24 cellular contexts compared by ENCODE assay signal in the genomic region with DNA sequence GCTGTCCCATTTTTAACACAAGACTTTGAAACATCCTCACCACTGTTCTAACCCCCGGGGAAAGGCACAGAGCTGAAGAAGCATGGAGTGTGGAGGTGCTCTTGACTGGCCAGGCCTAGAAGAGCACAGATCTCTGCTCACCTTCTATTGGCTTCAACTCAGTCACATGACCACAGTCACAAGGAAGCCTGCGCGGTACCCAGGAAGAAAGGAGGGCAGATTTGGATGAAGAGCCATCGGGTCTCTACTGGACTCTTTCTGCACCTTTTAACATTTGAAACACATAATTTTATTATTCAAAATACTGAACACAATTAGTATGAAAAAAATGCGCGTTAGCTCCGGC.
DNase-seq lines count a peak whose midpoint lies in the region; ATAC-seq and TF ChIP-seq lines count a peak whose summit lies in the region.
"Had no signal": no experiment of that assay in that cellular context is flagged by ENCODE, and none has a peak within 500 bp of the region (broad histone marks: within the 10 kb centered on the region; RNA-seq: fewer than 3 reads in every experiment).

No MANE protein-coding gene starts in this region.

- no peaks in the 10 kb centered on the region for H3K9me2 ChIP-seq in GM23338 (ENCODE audit: insufficient read depth)
- H3K9me2 ChIP-seq: SK-N-SH had no signal

- no peak overlapping the region for H4K91ac ChIP-seq in IMR-90 (ENCODE audit: insufficient read depth, low read depth, low read length)

- H3K27ac ChIP-seq in GM23338 (ENCODE audit: low read depth) (no peak overlapping the region), IMR-90 (ENCODE audit: insufficient read depth, low read length) (no peak overlapping the region), testis (no peak overlapping the region)
- H3K27ac ChIP-seq: RWPE1 had no signal

- H4K20me1 ChIP-seq in GM23338 (replicated peaks; ENCODE audit: insufficient read depth) (no peaks in the 10 kb centered on the region), IMR-90 (ENCODE audit: insufficient read depth, low read length) (no peaks in the 10 kb centered on the region)

- H3K14ac ChIP-seq in IMR-90 (replicated peaks; ENCODE audit: low read depth, low read length) = no peak overlapping the region

- H2AFZ ChIP-seq in GM23338 (0 out of 2 replicates have a peak overlapping the region, but pooled peaks have one; percentile 12), IMR-90 (replicated peaks; ENCODE audit: low read length, poor library complexity) (no peak overlapping the region)

- H3K9me3 ChIP-seq in IMR-90 (ENCODE audit: control insufficient read depth, insufficient read depth, low read length) (no peaks in the 10 kb centered on the region), testis (no peaks in the 10 kb centered on the region)
- H3K9me3 ChIP-seq: Caco-2, SK-N-SH had no signal

- ATAC-seq in GM23338 (peak; percentile 45; the same call in 2 of the 3 replicates), IMR-90 (ENCODE audit: low read depth) (peak; percentile 27; the same call in 1 of the 2 replicates), WTC11 (peak; percentile 44)
- ATAC-seq: CD8-positive, alpha-beta T cell had no signal

- H3K56ac ChIP-seq in IMR-90 (ENCODE audit: extremely low read depth, insufficient read depth, low read length) = no peak overlapping the region

- dilution Hi-C loops in IMR-90 (cut with HindIII; ENCODE audit: low sequenced_read_pairs, unreplicated experiment) = no loop called here

- no peak overlapping the region for H3K4ac ChIP-seq in IMR-90 (ENCODE audit: low read depth, low read length)

- no peak overlapping the region for H2AK5ac ChIP-seq in IMR-90 (ENCODE audit: low read depth, low read length)

- no peak overlapping the region for H2AK9ac ChIP-seq in IMR-90 (replicated peaks; ENCODE audit: low read depth, low read length, poor library complexity)

- H3K4me1 ChIP-seq in GM23338 (ENCODE audit: insufficient read depth) (no peaks in the 10 kb centered on the region), IMR-90 (ENCODE audit: control insufficient read depth, insufficient read depth, low read length) (peaks cover 3% of the 10 kb centered on the region; the same call in 1 of the 2 replicates), testis (no peaks in the 10 kb centered on the region)
- H3K4me1 ChIP-seq: Caco-2 had no signal

- no peaks in the 10 kb centered on the region; the same call in 2 of the 3 replicates for H3K9me3 Mint-ChIP-seq in GM23338
- no peaks in the 10 kb centered on the region for H3K9me3 Mint-ChIP-seq in WTC11
- H3K9me3 Mint-ChIP-seq: CD8-positive, alpha-beta T cell; IgD-negative memory B cell; T-helper 1 cell treated with Interleukin-12 subunit alpha and Interleukin-12 subunit beta and Interleukin-4 antibody, amounts not matched to agents 30 μg/mL and 1 μg/mL, for 36 hours had no signal

- no peaks in the 10 kb centered on the region for H3K79me1 ChIP-seq in IMR-90 (ENCODE audit: low read depth in 1 of 2, low read length in 2 of 2)

- no peak for TF ChIP-seq RAD21 in IMR-90 (IDR thresholded peaks at IDR 0.05; ENCODE audit: low read length)

- no peak overlapping the region for H2BK15ac ChIP-seq in IMR-90 (ENCODE audit: low read depth, low read length)

- no peak overlapping the region for H2BK120ac ChIP-seq in IMR-90 (ENCODE audit: low read depth, low read length)

- no peak overlapping the region for H2BK20ac ChIP-seq in IMR-90 (ENCODE audit: low read depth, low read length)

- H2BK5ac ChIP-seq in IMR-90 (ENCODE audit: low read depth, low read length, poor library complexity, severe bottlenecking) = no peak overlapping the region

- no peaks in the 10 kb centered on the region for H3K9me1 ChIP-seq in IMR-90 (ENCODE audit: insufficient read depth, low read length)

- H3K27ac Mint-ChIP-seq in GM23338 = no peak overlapping the region
- H3K27ac Mint-ChIP-seq in WTC11 = no peak overlapping the region
- H3K27ac Mint-ChIP-seq: CD8-positive, alpha-beta T cell; IgD-negative memory B cell; T-helper 1 cell treated with Interleukin-12 subunit alpha and Interleukin-12 subunit beta and Interleukin-4 antibody, amounts not matched to agents 30 μg/mL and 1 μg/mL, for 36 hours had no signal

- TF ChIP-seq POLR2A in IMR-90 (IDR thresholded peaks at IDR 0.05; ENCODE audit: low read depth, low read length) (no peak), testis (IDR thresholded peaks at IDR 0.05) (no peak)

- H3F3A ChIP-seq in GM23338 (replicated peaks; ENCODE audit: low read depth) = no peaks in the 10 kb centered on the region

- H3K79me2 ChIP-seq in GM23338 (replicated peaks; ENCODE audit: insufficient read depth) = no peaks in the 10 kb centered on the region

- no peak overlapping the region for H3K4me3 ChIP-seq in GM23338
- H3K4me3 ChIP-seq in IMR-90 (ENCODE audit: insufficient read depth, low read depth, low read length) = no peak overlapping the region
- peak overlapping the region in 1 of 2 donors; percentile 7 for H3K4me3 ChIP-seq in testis

- H3K4me2 ChIP-seq in GM23338 = no peak overlapping the region
- H3K4me2 ChIP-seq in IMR-90 (ENCODE audit: low read depth, low read length) = no peak overlapping the region
- H3K4me2 ChIP-seq: SK-N-SH had no signal

- H3K36me3 Mint-ChIP-seq in GM23338 (ENCODE audit: low read depth) = no peaks in the 10 kb centered on the region
- no peaks in the 10 kb centered on the region for H3K36me3 Mint-ChIP-seq in WTC11
- H3K36me3 Mint-ChIP-seq: CD8-positive, alpha-beta T cell had no signal

- H3K27me3 Mint-ChIP-seq in GM23338 (ENCODE audit: insufficient read depth, low read depth, poor library complexity) (peaks cover 2% of the 10 kb centered on the region), WTC11 (ENCODE audit: low read depth) (no peaks in the 10 kb centered on the region)
- H3K27me3 Mint-ChIP-seq: IgD-negative memory B cell had no signal

- in situ Hi-C loops in IMR-90 (cut with MboI; ENCODE audit: low sequenced_read_pairs) = no loop called here

- no CpG with 5 or more reads among the region's 7 CpGs for WGBS in IMR-90 (ENCODE audit: extremely low coverage in 2 of 2, insufficient read length in 1 of 2), 2 experiments
- 77 to 80% methylated on average over 7 of the region's 7 CpGs for WGBS in testis, 2 donors

- H3K4me3 Mint-ChIP-seq in GM23338 (no peak overlapping the region), WTC11 (no peak overlapping the region)
- H3K4me3 Mint-ChIP-seq: CD8-positive, alpha-beta T cell; IgD-negative memory B cell; T-helper 1 cell treated with Interleukin-12 subunit alpha and Interleukin-12 subunit beta and Interleukin-4 antibody, amounts not matched to agents 30 μg/mL and 1 μg/mL, for 36 hours had no signal

- intact Hi-C loops in IMR-90 (cut with micrococcal nuclease) (loop anchor here (2.0 kb wide), 1 partner anchor 145 kb away; a partner anchor contains a TSS), testis (cut with DNase I; ENCODE audit: low total_unique reads) (no loop called here)

- DNase-seq in GM23338 (ENCODE audit: low spot score) (no peak), IMR-90 (no peak), WTC11 (ENCODE audit: low spot score) (no peak), testis (peak; percentile 47), globus pallidus (ENCODE audit: low spot score) (no peak), NCI-H1417 (lab: John Stamatoyannopoulos, UW) (no peak)
- DNase-seq in central memory CD4-positive, alpha-beta T cell = no peak
- DNase-seq: C1 segment of cervical spinal cord; Caco-2; CD8-positive, alpha-beta T cell; DMS79 treated with DMSO at 0.1 percent for 48 hours; GF-D8; GOT3; NCI-H1092; NCI-H1436; NCI-H1930; NCI-H2107; NCI-H446; NCI-H524 treated with DMSO at 0.1 percent for 48 hours; SK-N-SH; SW 1271 had no signal

- CTCF ChIA-PET in IMR-90 (lab: Yijun Ruan, JAX) = no interaction called here
- CTCF ChIA-PET in WTC11 (lab: Charles Lee) = interaction anchor here (0.6 to 1.4 kb wide), 2 partner anchors 13 to 114 kb away, joined by 3 read pairs; no protein-coding TSS in a partner anchor

- H3K4me1 Mint-ChIP-seq in GM23338 (peaks cover 6% of the 10 kb centered on the region), WTC11 (peaks cover 10% of the 10 kb centered on the region)

- no peak overlapping the region for H3K18ac ChIP-seq in IMR-90 (ENCODE audit: low read depth, low read length)

- POLR2A ChIA-PET in IMR-90 (lab: Charles Lee; ENCODE audit: unreplicated experiment) = no interaction called here
- POLR2A ChIA-PET in WTC11 (lab: Charles Lee) = no interaction called here

- H3K9ac ChIP-seq in IMR-90 (ENCODE audit: low read depth, low read length) = no peak overlapping the region
- H3K9ac ChIP-seq: SK-N-SH had no signal

- no TSS peak for BruUV-seq in IMR-90 (replicated peaks; lab: Mats Ljungman, UMichigan)

- H4K5ac ChIP-seq in IMR-90 (ENCODE audit: low read depth, low read length) = no peak overlapping the region

- no peak overlapping the region for H4K8ac ChIP-seq in IMR-90 (ENCODE audit: low read depth in 2 of 2, low read length in 2 of 2)

- H3K23ac ChIP-seq in IMR-90 (ENCODE audit: low read depth, low read length) = no peak overlapping the region

- TF ChIP-seq CTCF in GM23338 (conservative IDR thresholded peaks at IDR 0.05; ENCODE audit: low read depth in 2 of 2) (no peak), IMR-90 (conservative IDR thresholded peaks at IDR 0.05; ENCODE audit: low read depth, low read length) (no peak), WTC11 (IDR thresholded peaks at IDR 0.05) (no peak), testis (IDR thresholded peaks at IDR 0.05) (no peak)

- H3K36me3 ChIP-seq in GM23338 (ENCODE audit: insufficient read depth) (no peaks in the 10 kb centered on the region), IMR-90 (ENCODE audit: control insufficient read depth, insufficient read depth, low read length) (no peaks in the 10 kb centered on the region), testis (ENCODE audit: low read depth, missing control alignments) (no peaks in the 10 kb centered on the region)

- H3K27me3 ChIP-seq in GM23338 (ENCODE audit: insufficient read depth) (no peaks in the 10 kb centered on the region), IMR-90 (ENCODE audit: control insufficient read depth, insufficient read depth, low read length) (peaks cover 38% of the 10 kb centered on the region), testis (no peaks in the 10 kb centered on the region)

TF ChIP-seq in GM23338, 12 proteins besides CTCF, POLR2A, EP300 and RAD21 (continues in another document):
- TF ChIP-seq STAT1 (IDR thresholded peaks at IDR 0.05; ENCODE audit: unreplicated experiment) = no peak

TF ChIP-seq in IMR-90, 13 proteins besides CTCF, POLR2A, EP300 and RAD21 (continues in another document):
- TF ChIP-seq BHLHE40 (IDR thresholded peaks at IDR 0.05; ENCODE audit: low read depth, low read length) (no peak), RFX5 (IDR thresholded peaks at IDR 0.05; ENCODE audit: low read depth, low read length) (no peak), SMC3 (IDR thresholded peaks at IDR 0.05; ENCODE audit: low read depth, low read length) (no peak)

TF ChIP-seq in WTC11, 78 proteins besides CTCF, POLR2A, EP300 and RAD21:
- no peak for TF ChIP-seq MYBL2 (CRISPR knock-in tag; IDR thresholded peaks at IDR 0.05)
- TF ChIP-seq, protein P1, sequence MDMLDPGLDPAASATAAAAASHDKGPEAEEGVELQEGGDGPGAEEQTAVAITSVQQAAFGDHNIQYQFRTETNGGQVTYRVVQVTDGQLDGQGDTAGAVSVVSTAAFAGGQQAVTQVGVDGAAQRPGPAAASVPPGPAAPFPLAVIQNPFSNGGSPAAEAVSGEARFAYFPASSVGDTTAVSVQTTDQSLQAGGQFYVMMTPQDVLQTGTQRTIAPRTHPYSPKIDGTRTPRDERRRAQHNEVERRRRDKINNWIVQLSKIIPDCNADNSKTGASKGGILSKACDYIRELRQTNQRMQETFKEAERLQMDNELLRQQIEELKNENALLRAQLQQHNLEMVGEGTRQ (CRISPR knock-in tag; IDR thresholded peaks at IDR 0.05) = peak; percentile 79
TF ChIP-seq in WTC11: peak in this region for 1.
